ENCODE assay signal across 10 cellular contexts in genomic region chr4:156298230-156298629, GRCh38.
DNase-seq lines count a peak whose midpoint lies in the region; TF ChIP-seq lines count a peak whose summit lies in the region.
"Had no signal": no experiment of that assay in that cellular context is flagged by ENCODE, and none has a peak within 500 bp of the region (broad histone marks: within the 10 kb centered on the region; RNA-seq: fewer than 3 reads in every experiment).

No MANE protein-coding gene starts in this region.

- DNase-seq in Caki2 (ENCODE audit: low read depth) (peak; percentile 21), NCI-H2171 (lab: John Stamatoyannopoulos, UW) (peak; percentile 28), epithelial cell of proximal tubule (ENCODE audit: low read depth) (peak; percentile 59), myocyte (ENCODE audit: low read depth) (peak; percentile 95), testis (no peak)
- no peak for DNase-seq in activated CD4-positive, alpha-beta T cell treated with anti-CD3 and anti-CD28 coated beads for 48 hours
- DNase-seq in activated CD8-positive, alpha-beta memory T cell treated with anti-CD3 and anti-CD28 coated beads, Interleukin-2, amount 50 U/mL, for 4 hours = no peak
- no peak for DNase-seq in stimulated activated CD4-positive, alpha-beta T cell treated with anti-CD3 and anti-CD28 coated beads, Interleukin-2, amount 100 ng/mL, for 48 hours
- DNase-seq: SIG-M5 had no signal

- no peak overlapping the region for H3K4me3 ChIP-seq in epithelial cell of proximal tubule (ENCODE audit: low read depth, low read length)
- no peak overlapping the region for H3K4me3 ChIP-seq in testis
- H3K4me3 ChIP-seq: suprapubic skin had no signal

- H3K27me3 ChIP-seq in testis = no peaks in the 10 kb centered on the region
- H3K27me3 ChIP-seq: suprapubic skin had no signal

- H3K9me3 ChIP-seq in testis = no peaks in the 10 kb centered on the region
- H3K9me3 ChIP-seq: suprapubic skin had no signal

- no peaks in the 10 kb centered on the region for H3K36me3 ChIP-seq in testis (ENCODE audit: low read depth, missing control alignments)
- H3K36me3 ChIP-seq: suprapubic skin had no signal

- TF ChIP-seq POLR2A in testis (IDR thresholded peaks at IDR 0.05) = no peak

- intact Hi-C loops in testis (cut with DNase I; ENCODE audit: low total_unique reads) = no loop called here

- H3K4me1 ChIP-seq in testis = no peaks in the 10 kb centered on the region
- H3K4me1 ChIP-seq: suprapubic skin had no signal

- H3K27ac ChIP-seq in testis = no peak overlapping the region
- H3K27ac ChIP-seq: suprapubic skin had no signal

- no peak for TF ChIP-seq CTCF in epithelial cell of proximal tubule (conservative IDR thresholded peaks at IDR 0.05; ENCODE audit: low read depth, low read length)
- TF ChIP-seq CTCF in testis (IDR thresholded peaks at IDR 0.05) = no peak

- in situ Hi-C loops in Caki2 (cut with HindIII; ENCODE audit: low pct_unique_long_range_greater_than_20kb, low sequenced_read_pairs) = no loop called here

Comparison
In these comparisons a context has a peak if more than half of its experiments do, and no peak if none do; other contexts are left out.
1. DNase-seq: peak in Caki2 (single experiment), NCI-H2171 (single experiment), epithelial cell of proximal tubule (single experiment) and myocyte (single experiment); none in activated CD4-positive, alpha-beta T cell treated with anti-CD3 and anti-CD28 coated beads for 48 hours (single experiment), testis (single experiment), activated CD8-positive, alpha-beta memory T cell treated with anti-CD3 and anti-CD28 coated beads, Interleukin-2, amount 50 U/mL, for 4 hours (single experiment) and stimulated activated CD4-positive, alpha-beta T cell treated with anti-CD3 and anti-CD28 coated beads, Interleukin-2, amount 100 ng/mL, for 48 hours (0 of 2).